In the genomic region with DNA sequence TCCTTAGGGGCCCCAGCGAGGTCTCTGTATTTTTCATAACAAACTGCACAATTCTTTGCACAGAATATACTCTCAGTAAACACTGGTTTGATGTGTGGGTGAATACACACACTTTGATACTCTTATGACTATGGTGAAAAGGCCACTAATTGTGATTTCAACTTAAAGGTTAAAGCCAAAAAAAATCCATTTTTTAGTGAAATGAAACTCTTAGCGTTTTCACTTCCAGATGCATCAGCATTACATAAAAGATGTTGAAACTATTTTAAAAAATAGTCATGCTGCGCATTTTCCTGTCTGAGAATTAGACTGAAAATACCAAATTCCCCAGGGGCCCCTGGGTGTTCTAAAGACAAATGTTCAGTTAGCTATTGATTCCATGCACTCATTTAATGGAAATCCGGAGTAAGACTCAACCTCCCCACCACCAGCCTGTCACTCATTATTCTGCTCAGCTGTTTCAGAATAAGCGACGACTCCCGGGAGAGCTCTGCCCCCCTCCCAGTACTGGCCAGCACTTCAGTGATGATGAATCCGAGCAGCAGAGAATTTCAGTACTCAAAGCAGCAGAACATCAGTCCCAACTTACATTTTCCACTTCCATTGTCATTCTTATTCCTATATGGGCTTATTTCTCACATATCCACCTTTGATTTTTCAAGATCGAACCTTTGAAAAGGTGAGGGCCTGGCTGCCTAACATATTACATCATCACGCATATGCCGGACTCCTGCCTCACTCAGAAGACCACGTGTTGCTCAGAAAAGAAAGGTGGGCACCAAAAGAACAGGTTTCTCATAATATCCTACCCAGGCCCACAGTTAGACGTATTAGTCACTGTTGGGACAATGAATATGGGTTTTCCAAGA, we compare ENCODE assay signal across 8 cellular contexts.
DNase-seq lines count a peak whose midpoint lies in the region; ATAC-seq lines count a peak whose summit lies in the region.
"Had no signal": no experiment of that assay in that cellular context is flagged by ENCODE, and none has a peak within 500 bp of the region (broad histone marks: within the 10 kb centered on the region; RNA-seq: fewer than 3 reads in every experiment).

No MANE protein-coding gene starts in this region.

- ATAC-seq in GM18861 (IDR thresholded peaks at IDR 0.05; ENCODE audit: unreplicated experiment): peak; percentile 71
- ATAC-seq in GM21576 (IDR thresholded peaks at IDR 0.05; ENCODE audit: unreplicated experiment): peak; percentile 78
- peak; percentile 82 for ATAC-seq in HG03565 (IDR thresholded peaks at IDR 0.05; ENCODE audit: unreplicated experiment)
- ATAC-seq in left lobe of liver: no peak

- DNase-seq in stimulated activated CD4-positive, alpha-beta T cell treated with anti-CD3 and anti-CD28 coated beads, Interleukin-12 subunit alpha, Interleukin-12 subunit beta, amount 100 ng/mL, for 4 hours: peak; percentile 7
- no peak for DNase-seq in ureter (ENCODE audit: low spot score)
- DNase-seq in left lobe of liver (ENCODE audit: low spot score): no peak
- no peak for DNase-seq in NCI-H2029 treated with DMSO at 0.1 percent for 48 hours (lab: John Stamatoyannopoulos, UW)
- DNase-seq: trophoblast cell had no signal
